In the genomic region with DNA sequence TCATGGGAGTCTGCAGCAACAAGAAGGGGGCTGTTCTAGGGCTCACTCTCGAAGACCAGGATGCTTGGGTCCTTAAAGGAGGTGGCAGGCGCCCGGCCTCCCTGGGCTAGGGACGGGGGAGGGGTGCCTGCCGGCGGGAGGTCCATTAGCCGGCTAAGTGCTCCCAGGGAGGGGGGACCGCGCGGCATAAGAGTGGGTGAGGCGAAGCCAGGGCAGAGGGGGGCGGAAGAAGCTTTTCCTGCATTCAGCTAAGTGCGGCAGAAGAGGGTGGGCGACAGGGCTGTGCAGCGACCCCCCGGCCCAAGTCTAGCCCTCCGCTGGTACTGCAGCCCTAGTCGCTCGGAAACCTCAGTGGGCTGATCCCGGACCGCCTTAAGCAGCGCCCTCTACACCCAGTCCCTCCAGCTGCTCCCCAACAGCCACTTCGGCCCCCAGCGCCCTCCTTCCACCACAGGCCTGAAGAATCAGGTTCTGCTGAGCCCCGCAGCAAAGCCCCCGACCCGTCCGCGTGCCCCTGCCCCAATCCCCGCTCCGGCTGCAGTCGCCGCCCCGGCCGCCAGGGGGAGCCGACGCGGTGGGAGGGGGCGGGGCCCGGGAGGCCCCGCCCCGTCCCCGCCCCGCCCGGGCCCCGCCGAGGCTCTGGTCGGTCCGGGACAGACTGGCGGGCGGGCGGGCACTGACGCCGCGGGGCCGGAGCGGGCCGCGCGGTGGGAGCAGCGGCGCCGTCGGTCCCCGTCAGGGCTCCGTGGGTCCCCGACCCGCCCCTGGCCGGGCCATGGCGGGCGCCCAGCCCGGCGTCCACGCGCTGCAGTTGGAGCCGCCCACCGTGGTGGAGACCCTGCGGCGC, we compare ENCODE assay signal across 8 cellular contexts. TPM values are rescaled to one million over a fixed set of nuclear protein-coding genes. Genes with fewer than 3 reads are reported as not detected.
DNase-seq lines count a peak whose midpoint lies in the region; ATAC-seq and TF ChIP-seq lines count a peak whose summit lies in the region.

PLCB3 (plus strand) TSS at position 656 of the 847 bp plus-strand sequence; CDS start at position 776, 120 bp downstream.

- no peak for TF ChIP-seq POLR2A in esophagus muscularis mucosa (IDR thresholded peaks at IDR 0.05; ENCODE audit: low read depth)

- no peak for TF ChIP-seq EP300 in esophagus muscularis mucosa (IDR thresholded peaks at IDR 0.05)

- peak; percentile 76 to 94 (median 91) for TF ChIP-seq CTCF in esophagus muscularis mucosa (IDR thresholded peaks at IDR 0.05)
- peak; percentile 75 to 90 for TF ChIP-seq CTCF in tibial artery (IDR thresholded peaks at IDR 0.05)

- peak within 1 kb of the TSS; percentile 85 to 94 (median 90) for H3K4me3 Mint-ChIP-seq in naive B cell

- H3K27me3 Mint-ChIP-seq in naive B cell = no peaks in the 10 kb centered on the region

- no peaks in the 10 kb centered on the region for H3K9me3 ChIP-seq in esophagus muscularis mucosa
- no peaks in the 10 kb centered on the region for H3K9me3 ChIP-seq in tibial artery

- H3K4me3 ChIP-seq in H7 (ENCODE audit: insufficient read depth, low read depth, low read length) = peak within 1 kb of the TSS; percentile 84
- H3K4me3 ChIP-seq in esophagus muscularis mucosa = peak within 1 kb of the TSS; percentile 88 to 93 (median 92)
- peak within 1 kb of the TSS; percentile 81 to 96 for H3K4me3 ChIP-seq in tibial artery

- intact Hi-C loops in esophagus muscularis mucosa (cut with DNase I) (no loop called here), tibial artery (cut with DNase I; ENCODE audit: low total_unique reads) (no loop called here)

- H3K27ac ChIP-seq in esophagus muscularis mucosa (replicated peaks in 1 of 4) (peak within 1 kb of the TSS; percentile 81 to 86 (median 84)), tibial artery (peak within 1 kb of the TSS; percentile 82)

- no peaks in the 10 kb centered on the region for H3K9me3 Mint-ChIP-seq in naive B cell

- peaks cover 36 to 63% (median 53%) of the 10 kb centered on the region in 4 donors for H3K4me1 ChIP-seq in esophagus muscularis mucosa
- H3K4me1 ChIP-seq in tibial artery = peaks cover 0 to 44% (median 37%) of the 10 kb centered on the region in 4 donors

- H3K4me1 Mint-ChIP-seq in naive B cell = peaks cover 25 to 40% (median 25%) of the 10 kb centered on the region in 3 donors

- DNase-seq in EL = peak; percentile 55
- DNase-seq in H7 = peak; percentile 99
- DNase-seq in NCI-H774 (lab: John Stamatoyannopoulos, UW) = peak; percentile 54
- DNase-seq in activated T-cell treated with anti-CD3 and anti-CD28 coated beads, Interleukin-2, amount 50 U/mL, for 1 hour = peak; percentile 86
- no peak for DNase-seq in esophagus muscularis mucosa (ENCODE audit: extremely low spot score)
- peak; percentile 62 for DNase-seq in naive B cell
- DNase-seq in tibial artery = no peak
- no peak for DNase-seq in GDM1 (lab: John Stamatoyannopoulos, UW)

- H3K27me3 ChIP-seq in H7 (ENCODE audit: control insufficient read depth, insufficient read depth, low read length) (no peaks in the 10 kb centered on the region), esophagus muscularis mucosa (no peaks in the 10 kb centered on the region), tibial artery (no peaks in the 10 kb centered on the region)

- H3K27ac Mint-ChIP-seq in naive B cell = peak within 1 kb of the TSS; percentile 14 to 94 (median 78)

- whole genome bisulfite sequencing in esophagus muscularis mucosa = under 1% methylated on average over 13 of the region's 79 CpGs

- ATAC-seq in naive B cell (ENCODE audit: low read depth in 2 of 2) = peak; percentile 54 to 56

- no peaks in the 10 kb centered on the region for H3K36me3 Mint-ChIP-seq in naive B cell

- H3K36me3 ChIP-seq in H7 (replicated peaks; ENCODE audit: control insufficient read depth, insufficient read depth, low read length) (peaks cover 5% of the 10 kb centered on the region), esophagus muscularis mucosa (peaks cover 9 to 20% (median 19%) of the 10 kb centered on the region in 4 donors), tibial artery (peaks cover 3 to 20% (median 18%) of the 10 kb centered on the region in 3 donors)

RNA-seq across cellular contexts. Expression of gene PLCB3, which starts in this region (rescaled TPM):
- total RNA-seq in H7 (2014; rRNA removed; shearing (Covaris generic)) = 70.0 and 87.0 TPM in 2 replicates
- 10 to 100 TPM; 18.9 to 36.5 (median 25.3) TPM for total RNA-seq in esophagus muscularis mucosa
- under 1 TPM in 5 of 6 donors, not detected in 1; 0.12 to 0.55 (median 0.21) TPM for polyA plus RNA-seq in naive B cell (ENCODE audit: low read depth in 6 of 6)

Comparison
In these comparisons a context has a peak if more than half of its experiments do, and no peak if none do; other contexts are left out.
1. Peak in DNase-seq and ATAC-seq in naive B cell; RNA of the gene not detected or under 1 TPM.
2. DNase-seq: peak in EL (single experiment), H7 (single experiment), NCI-H774 (single experiment) and activated T-cell treated with anti-CD3 and anti-CD28 coated beads, Interleukin-2, amount 50 U/mL, for 1 hour (single experiment); none in esophagus muscularis mucosa (single experiment), tibial artery (0 of 2) and GDM1 (single experiment).
3. Peak in every context shown above with its lines, with median percentiles within 50 percentile points of each other: H3K4me3 ChIP-seq.